In genomic region chr2:218216674-218217365, GRCh38 we compare ENCODE assay signal across 8 cellular contexts. TPM values are rescaled to one million over a fixed set of nuclear protein-coding genes. Genes with fewer than 3 reads are reported as not detected.
DNase-seq lines count a peak whose midpoint lies in the region; ATAC-seq and TF ChIP-seq lines count a peak whose summit lies in the region.

Gene ARPC2 (plus strand): TSS chr2:218217189. CDS start chr2:218217471, 282 bp downstream.

- peak within 1 kb of the TSS; percentile 89 for H3K4me3 Mint-ChIP-seq in activated CD4-positive, alpha-beta T cell treated with anti-CD3 and anti-CD28 coated beads, Interleukin-2, amount 10 ng/mL, durations not matched to agents 24 days and 14 days

- intact Hi-C loops in activated CD4-positive, alpha-beta T cell treated with anti-CD3 and anti-CD28 coated beads, Interleukin-2, amount 10 ng/mL, durations not matched to agents 24 days and 14 days (cut with micrococcal nuclease): loop anchor here (1.0 to 5.0 kb wide), 7 partner anchors 30 to 1172 kb away; partner anchors contain the start of genes AAMP, CNOT9, CNPPD1 and CTDSP1
- intact Hi-C loops in colonic mucosa (cut with DNase I): loop anchor here (5.0 kb wide), 1 partner anchor 45 kb away; the partner anchor contains the start of gene GPBAR1

- H3K36me3 ChIP-seq in BE2C (peaks cover 8% of the 10 kb centered on the region), colonic mucosa (no peaks in the 10 kb centered on the region)

- peak within 1 kb of the TSS; percentile 94 for H3K27ac Mint-ChIP-seq in activated CD4-positive, alpha-beta T cell treated with anti-CD3 and anti-CD28 coated beads, Interleukin-2, amount 10 ng/mL, durations not matched to agents 24 days and 14 days

- H3K9me3 Mint-ChIP-seq in activated CD4-positive, alpha-beta T cell treated with anti-CD3 and anti-CD28 coated beads, Interleukin-2, amount 10 ng/mL, durations not matched to agents 24 days and 14 days: no peaks in the 10 kb centered on the region

- peak; percentile 94 for DNase-seq in BE2C
- peak; percentile 86 for DNase-seq in GM19240 (ENCODE audit: insufficient read length, low spot score)
- peak; percentile 80 for DNase-seq in NCI-H526 treated with DMSO at 0.1 percent for 48 hours (lab: John Stamatoyannopoulos, UW)
- peak; percentile 99 for DNase-seq in activated CD4-positive, alpha-beta T cell treated with anti-CD3 and anti-CD28 coated beads, Interleukin-2, amount 10 ng/mL, durations not matched to agents 24 days and 14 days
- peak; percentile 96 for DNase-seq in colonic mucosa
- peak; percentile 96 for DNase-seq in kidney tubule cell (ENCODE audit: low spot score)
- peak; percentile 80 to 85 for DNase-seq in stimulated activated CD4-positive, alpha-beta T cell treated with anti-CD3 and anti-CD28 coated beads, Interleukin-1b, Interleukin-23, amount 100 ng/mL, for 1 hour (ENCODE audit: low read depth in 2 of 2)

- H3K9me3 ChIP-seq in BE2C (no peaks in the 10 kb centered on the region), colonic mucosa (no peaks in the 10 kb centered on the region)

- H3K4me1 ChIP-seq in BE2C (peaks cover 9% of the 10 kb centered on the region), colonic mucosa (peaks cover 20% of the 10 kb centered on the region)

- H3K27me3 Mint-ChIP-seq in activated CD4-positive, alpha-beta T cell treated with anti-CD3 and anti-CD28 coated beads, Interleukin-2, amount 10 ng/mL, durations not matched to agents 24 days and 14 days: peaks cover 4% of the 10 kb centered on the region

- H3K4me1 Mint-ChIP-seq in activated CD4-positive, alpha-beta T cell treated with anti-CD3 and anti-CD28 coated beads, Interleukin-2, amount 10 ng/mL, durations not matched to agents 24 days and 14 days: peaks cover 37% of the 10 kb centered on the region

- TF ChIP-seq CTCF in BE2C (IDR thresholded peaks at IDR 0.05; ENCODE audit: low read depth, low read length): no peak
- TF ChIP-seq CTCF in colonic mucosa (IDR thresholded peaks at IDR 0.05): no peak

- H3K4me3 ChIP-seq in BE2C (ENCODE audit: low read depth, low read length): peak within 1 kb of the TSS; percentile 94
- peak within 1 kb of the TSS; percentile 82 for H3K4me3 ChIP-seq in colonic mucosa

- peaks cover 44% of the 10 kb centered on the region for H3K36me3 Mint-ChIP-seq in activated CD4-positive, alpha-beta T cell treated with anti-CD3 and anti-CD28 coated beads, Interleukin-2, amount 10 ng/mL, durations not matched to agents 24 days and 14 days (ENCODE audit: low read depth)

- H3K27ac ChIP-seq in colonic mucosa: peak within 1 kb of the TSS; percentile 94

- peak; percentile 55 for ATAC-seq in HG03457 (IDR thresholded peaks at IDR 0.05; ENCODE audit: unreplicated experiment)

- H3K27me3 ChIP-seq in BE2C (no peaks in the 10 kb centered on the region), colonic mucosa (no peaks in the 10 kb centered on the region)

- H3K9ac ChIP-seq in colonic mucosa (ENCODE audit: low read depth in 2 of 2, low read length in 2 of 2): peak within 1 kb of the TSS; percentile 75 to 99

RNA-seq across cellular contexts. Expression of gene ARPC2, which starts in this region (rescaled TPM):
- polyA plus RNA-seq in BE2C (2012; ENCODE audit: insufficient read depth, insufficient read length, low read depth): 275 TPM
- total RNA-seq in activated CD4-positive, alpha-beta T cell treated with anti-CD3 and anti-CD28 coated beads, Interleukin-2, amount 10 ng/mL, durations not matched to agents 24 days and 14 days: 515 and 516 TPM in 2 replicates
- total RNA-seq in colonic mucosa: 100 to 1,000 TPM; 282 to 346 TPM

Comparison
In these comparisons a context has a peak if more than half of its experiments do, and no peak if none do; other contexts are left out.
1. Peak in every context shown above with its lines: DNase-seq, ATAC-seq, H3K4me3 ChIP-seq and H3K27ac ChIP-seq.